ENCODE assay signal across 8 cellular contexts in the genomic region with DNA sequence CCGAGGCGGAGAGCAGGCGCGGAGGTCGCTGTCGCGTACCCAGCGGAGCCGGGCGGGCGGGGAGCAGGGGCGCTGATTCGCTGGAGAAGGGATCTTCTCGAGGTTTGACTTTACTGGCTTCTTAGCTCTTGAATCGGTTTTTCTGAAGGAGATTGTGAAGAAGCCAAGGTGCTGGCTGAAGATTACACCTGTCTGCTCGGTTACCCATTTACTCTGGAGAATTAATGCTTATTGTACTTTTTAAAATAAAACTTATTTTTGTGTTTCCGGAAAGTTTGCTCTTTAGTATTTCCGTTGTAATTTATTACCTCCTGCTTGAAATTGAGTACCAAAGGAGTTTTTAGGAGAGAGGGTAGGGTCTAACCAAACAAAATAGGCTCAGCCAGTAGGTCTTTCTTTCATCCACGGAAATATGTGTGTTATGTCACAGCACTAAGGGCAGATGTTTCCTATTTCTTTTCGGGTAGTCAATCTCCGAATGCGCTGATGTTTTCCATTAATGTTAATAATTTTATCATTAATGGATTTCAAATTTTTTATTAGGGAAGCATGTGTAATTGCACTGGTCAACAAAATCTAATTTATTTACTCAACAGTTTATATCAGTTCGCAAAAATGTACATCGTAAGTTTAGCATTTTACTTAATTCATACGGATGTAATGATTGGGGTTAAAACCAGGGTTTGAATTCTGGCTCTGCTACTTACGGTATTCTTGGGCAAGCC. TPM values are rescaled to one million over a fixed set of nuclear protein-coding genes. Genes with fewer than 3 reads are reported as not detected.
DNase-seq lines count a peak whose midpoint lies in the region; ATAC-seq, FAIRE-seq and TF ChIP-seq lines count a peak whose summit lies in the region.

No MANE protein-coding gene starts in this region.

- H3K36me3 ChIP-seq in RWPE2 (ENCODE audit: low read depth), result peaks cover 6% of the 10 kb centered on the region; the same call in 1 of the 2 replicates
- H3K36me3 ChIP-seq in esophagus (ENCODE audit: control insufficient read depth in 2 of 2, insufficient read depth in 2 of 2, low read length in 1 of 2), result no peaks in the 10 kb centered on the region
- H3K36me3 ChIP-seq in psoas muscle (ENCODE audit: insufficient read depth in 1 of 2, low read depth in 1 of 2), result peaks cover 0 to 4% of the 10 kb centered on the region in 2 donors

- intact Hi-C loops in psoas muscle (cut with DNase I), result loop anchor here (2.0 to 10.0 kb wide), 5 partner anchors 28 to 758 kb away; a partner anchor contains a TSS

- H3K27ac ChIP-seq in RWPE2 (ENCODE audit: poor library complexity, severe bottlenecking), result peak overlapping the region; percentile 78
- peak overlapping the region; percentile 94 to 96 for H3K27ac ChIP-seq in esophagus (ENCODE audit: low read depth in 2 of 2, low read length in 1 of 2)
- peak overlapping the region; percentile 97 for H3K27ac ChIP-seq in psoas muscle

- H3K4me1 ChIP-seq in RWPE2 (ENCODE audit: insufficient read depth, poor library complexity, severe bottlenecking) (peaks cover 9% of the 10 kb centered on the region), esophagus (ENCODE audit: control insufficient read depth in 2 of 2, insufficient read depth in 2 of 2, low read length in 1 of 2) (no peaks in the 10 kb centered on the region), psoas muscle (peaks cover 30% of the 10 kb centered on the region)

- TF ChIP-seq CTCF in RWPE2 (IDR thresholded peaks at IDR 0.05; ENCODE audit: poor library complexity, severe bottlenecking), result no peak
- no peak for TF ChIP-seq CTCF in psoas muscle (IDR thresholded peaks at IDR 0.05)

- H3K4me3 ChIP-seq in RWPE2 (ENCODE audit: severe bottlenecking) (peak overlapping the region; percentile 58), esophagus (ENCODE audit: low read depth in 1 of 2, low read length in 2 of 2) (peak overlapping the region; percentile 83 to 100), psoas muscle (peak overlapping the region; percentile 76)

- H3K27me3 ChIP-seq in RWPE2 (ENCODE audit: insufficient read depth, poor library complexity, severe bottlenecking), result no peaks in the 10 kb centered on the region
- H3K27me3 ChIP-seq in esophagus (ENCODE audit: control insufficient read depth in 1 of 2, insufficient read depth in 2 of 2, low read length in 2 of 2), result no peaks in the 10 kb centered on the region
- H3K27me3 ChIP-seq in psoas muscle (ENCODE audit: insufficient read depth in 3 of 3, low read length in 2 of 3), result no peaks in the 10 kb centered on the region

- TF ChIP-seq POLR2A in H54 (IDR thresholded peaks at IDR 0.05; ENCODE audit: low read depth, low read length), result 0 out of 2 replicates have a peak, but pooled peaks have one; percentile 3

- no peaks in the 10 kb centered on the region for H3K9me3 ChIP-seq in RWPE2 (ENCODE audit: severe bottlenecking)
- H3K9me3 ChIP-seq in esophagus (ENCODE audit: control insufficient read depth in 2 of 2, insufficient read depth in 1 of 2, low read depth in 1 of 2, low read length in 1 of 2), result no peaks in the 10 kb centered on the region
- peaks cover 11% of the 10 kb centered on the region for H3K9me3 ChIP-seq in psoas muscle

- no peak for FAIRE-seq in H54 (lab: Jason Lieb, UNC)

- ATAC-seq in RWPE2 (ENCODE audit: low read depth) (no peak), psoas muscle (no peak), GM19351 (IDR thresholded peaks at IDR 0.05; ENCODE audit: unreplicated experiment) (no peak)

- 15 to 18% methylated on average over 26 of the region's 26 CpGs for WGBS in esophagus, 2 donors
- 15 to 16% (median 15%) methylated on average over 26 of the region's 26 CpGs for WGBS in psoas muscle, 3 donors

- DNase-seq in H54 (ENCODE audit: insufficient read length, low spot score) (no peak), RWPE2 (ENCODE audit: low spot score) (no peak), psoas muscle (no peak), glomerular visceral epithelial cell (ENCODE audit: extremely low spot score) (no peak), midbrain (lab: John Stamatoyannopoulos, UW) (no peak)
- DNase-seq in activated CD4-positive, CD25-positive, alpha-beta regulatory T cell (lab: John Stamatoyannopoulos, UW), result no peak

RNA-seq across cellular contexts. Expression of a gene that starts 0.5 kb away (rescaled TPM):
- 100 to 1,000 TPM; 104 to 121 TPM for polyA plus RNA-seq in esophagus
- 100 to 1,000 TPM; 112 to 163 (median 141) TPM for total RNA-seq in psoas muscle
- polyA plus RNA-seq in psoas muscle, result 100 to 1,000 TPM; 211 to 313 (median 293) TPM

RNA-seq across cellular contexts. Expression of a gene that starts 0.7 kb away (rescaled TPM):
- polyA plus RNA-seq in esophagus, result 1 to 10 TPM in 1 of 2 donors, under 1 TPM in 1; 0.48 to 1.3 TPM
- total RNA-seq in psoas muscle, result 1 to 10 TPM in 1 of 4 donors, under 1 TPM in 2, not detected in 1; 0.92 to 1.4 (median 0.93) TPM
- polyA plus RNA-seq in psoas muscle, result under 1 TPM in 2 of 3 donors, not detected in 1; 0.08 to 0.26 TPM

RNA-seq across cellular contexts. Expression of a gene that starts 27.8 kb away (rescaled TPM):
- polyA plus RNA-seq in esophagus (10 to 100 TPM; 10.1 to 27.5 TPM), psoas muscle (10 to 100 TPM; 44.7 to 75.5 (median 69.4) TPM)
- total RNA-seq in psoas muscle, result 10 to 100 TPM; 29.2 to 38.5 (median 32.0) TPM
